ENCODE assay signal across 18 cellular contexts in the genomic region with DNA sequence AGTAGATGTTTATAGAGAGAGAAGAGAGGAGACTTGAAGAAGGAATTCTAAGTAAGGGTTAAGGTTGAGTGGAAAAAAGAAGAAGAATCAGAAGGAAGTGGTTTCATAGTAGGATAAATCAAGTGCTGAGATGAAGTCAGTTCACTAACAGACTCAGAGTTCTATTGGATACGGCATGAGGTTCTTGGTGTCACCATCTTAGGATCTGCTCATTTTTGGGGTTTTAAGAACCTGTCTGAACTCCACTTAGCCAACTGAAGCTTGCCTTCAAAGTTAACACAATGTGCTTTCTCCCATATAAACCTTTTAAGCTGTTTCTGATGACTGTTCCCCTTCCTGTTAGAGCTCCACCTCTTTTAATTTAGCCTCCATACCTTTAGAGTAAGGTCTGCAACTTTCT.
DNase-seq lines count a peak whose midpoint lies in the region; ATAC-seq, FAIRE-seq and TF ChIP-seq lines count a peak whose summit lies in the region.
"Had no signal": no experiment of that assay in that cellular context is flagged by ENCODE, and none has a peak within 500 bp of the region (broad histone marks: within the 10 kb centered on the region; RNA-seq: fewer than 3 reads in every experiment).

No MANE protein-coding gene starts in this region.

- no peaks in the 10 kb centered on the region for H3K9me3 ChIP-seq in left ventricle myocardium inferior (replicated peaks)
- no peaks in the 10 kb centered on the region for H3K9me3 ChIP-seq in esophagus squamous epithelium
- no peaks in the 10 kb centered on the region for H3K9me3 ChIP-seq in uterus
- H3K9me3 ChIP-seq: adrenal gland, BE2C, SJSA1 had no signal

- H3K4me3 Mint-ChIP-seq in T-cell: peak overlapping the region; percentile 0 to 89 (median 29)
- H3K4me3 Mint-ChIP-seq: neural progenitor cell had no signal

- ATAC-seq in left ventricle myocardium superior (no peak), T-cell (replicated peaks in 1 of 4) (peak in 1 of 4 experiments; percentile 17), GM18519 (IDR thresholded peaks at IDR 0.05; ENCODE audit: low FRiP score, unreplicated experiment) (no peak), HG02884 (IDR thresholded peaks at IDR 0.05; ENCODE audit: unreplicated experiment) (no peak)
- ATAC-seq: foreskin keratinocyte had no signal

- H3K27ac ChIP-seq in left ventricle myocardium inferior (replicated peaks): peak overlapping the region; percentile 90
- peak overlapping the region in 3 of 4 donors; percentile 3 to 87 (median 53) for H3K27ac ChIP-seq in esophagus squamous epithelium
- peak overlapping the region; percentile 21 to 40 for H3K27ac ChIP-seq in uterus
- H3K27ac ChIP-seq: foreskin keratinocyte, neural progenitor cell, SJSA1 had no signal

- intact Hi-C loops in left ventricle myocardium inferior (cut with micrococcal nuclease): no loop called here
- intact Hi-C loops in left ventricle myocardium superior (cut with micrococcal nuclease): loop anchor here (10.0 kb wide), 1 partner anchor 221 kb away; the partner anchor contains the start of gene HIF1A
- intact Hi-C loops in esophagus squamous epithelium (cut with DNase I): loop anchor here (10.0 kb wide), 1 partner anchor 221 kb away; the partner anchor contains the start of gene HIF1A
- intact Hi-C loops in uterus (cut with DNase I; ENCODE audit: low total_unique reads): no loop called here

- H3K27me3 Mint-ChIP-seq in T-cell: no peaks in the 10 kb centered on the region

- no peak for TF ChIP-seq CTCF in left ventricle myocardium inferior (IDR thresholded peaks at IDR 0.05; ENCODE audit: borderline replicate concordance)
- no peak for TF ChIP-seq CTCF in esophagus squamous epithelium (IDR thresholded peaks at IDR 0.05)
- no peak for TF ChIP-seq CTCF in uterus (IDR thresholded peaks at IDR 0.05)
- TF ChIP-seq CTCF in D721Med (IDR thresholded peaks at IDR 0.05; ENCODE audit: insufficient read depth, missing control alignments): no peak

- FAIRE-seq in D721Med (lab: Jason Lieb, UNC): no peak
- FAIRE-seq: small intestine had no signal

- no peaks in the 10 kb centered on the region for H3K9me3 Mint-ChIP-seq in T-cell
- H3K9me3 Mint-ChIP-seq: neural progenitor cell had no signal

- POLR2A ChIA-PET in T-cell (lab: Charles Lee): interaction anchor here (0.5 to 0.6 kb wide), 3 partner anchors 145 to 1222 kb away, joined by 3 to 4 read pairs (median 3); no protein-coding TSS in a partner anchor

- H3K4me1 ChIP-seq in left ventricle myocardium inferior: peaks cover 97% of the 10 kb centered on the region
- peaks cover 36 to 100% (median 78%) of the 10 kb centered on the region in 3 donors for H3K4me1 ChIP-seq in esophagus squamous epithelium
- H3K4me1 ChIP-seq in uterus: peaks cover 0 to 8% of the 10 kb centered on the region in 2 donors

- H3K27ac Mint-ChIP-seq in T-cell: peak overlapping the region; percentile 96
- H3K27ac Mint-ChIP-seq: neural progenitor cell had no signal

- H3K27me3 ChIP-seq in left ventricle myocardium inferior (ENCODE audit: low read depth): no peaks in the 10 kb centered on the region
- H3K27me3 ChIP-seq in esophagus squamous epithelium: no peaks in the 10 kb centered on the region
- no peaks in the 10 kb centered on the region for H3K27me3 ChIP-seq in uterus
- H3K27me3 ChIP-seq: adrenal gland, BE2C, neural progenitor cell, SJSA1 had no signal

- TF ChIP-seq POLR2A in esophagus squamous epithelium (IDR thresholded peaks at IDR 0.05) (no peak), uterus (IDR thresholded peaks at IDR 0.05) (no peak)

- peaks cover 24% of the 10 kb centered on the region for H3K36me3 Mint-ChIP-seq in T-cell
- H3K36me3 Mint-ChIP-seq: neural progenitor cell had no signal

- H3K4me3 ChIP-seq in left ventricle myocardium inferior (no peak overlapping the region), esophagus squamous epithelium (no peak overlapping the region), uterus (no peak overlapping the region)
- H3K4me3 ChIP-seq: adrenal gland, neural progenitor cell, SJSA1 had no signal

- WGBS in esophagus squamous epithelium, 2 donors: 0% methylated on average over 1 of the region's 1 CpG

- CTCF ChIA-PET in T-cell (lab: Charles Lee): interaction anchor here in 1 of 2 donors (0.7 kb wide), 3 partner anchors 159 to 220 kb away, joined by 3 to 4 read pairs (median 3); no protein-coding TSS in a partner anchor

- peaks cover 93 to 97% (median 95%) of the 10 kb centered on the region in 3 donors for H3K4me1 Mint-ChIP-seq in T-cell

- no peaks in the 10 kb centered on the region for H3K36me3 ChIP-seq in left ventricle myocardium inferior
- no peaks in the 10 kb centered on the region for H3K36me3 ChIP-seq in esophagus squamous epithelium
- no peaks in the 10 kb centered on the region for H3K36me3 ChIP-seq in uterus
- H3K36me3 ChIP-seq: adrenal gland, BE2C, neural progenitor cell, SJSA1 had no signal

- DNase-seq in left ventricle myocardium inferior: no peak
- no peak for DNase-seq in left ventricle myocardium superior
- no peak for DNase-seq in T-cell
- DNase-seq in esophagus squamous epithelium (lab: John Stamatoyannopoulos, UW): no peak
- DNase-seq in uterus: no peak
- no peak for DNase-seq in D721Med (ENCODE audit: insufficient read length, low spot score)
- DNase-seq: activated CD4-positive, alpha-beta T cell treated with anti-CD3 and anti-CD28 coated beads for 1 hour; BE2C; cortex of kidney; foreskin keratinocyte; NCI-H1105; NCI-H510A treated with DMSO at 0.1 percent for 48 hours; small intestine had no signal

Comparison
In these comparisons a context has a peak if more than half of its experiments do, and no peak if none do; other contexts are left out.
1. intact Hi-C loops: an anchor here in left ventricle myocardium superior (10.0 kb wide) and esophagus squamous epithelium (10.0 kb wide); none called in left ventricle myocardium inferior and uterus.
2. H3K27ac ChIP-seq: peak in every context shown above with its lines; median percentile 90 in left ventricle myocardium inferior; 53 in esophagus squamous epithelium; 30 in uterus.